ENCODE assay signal across 9 cellular contexts in the genomic region with DNA sequence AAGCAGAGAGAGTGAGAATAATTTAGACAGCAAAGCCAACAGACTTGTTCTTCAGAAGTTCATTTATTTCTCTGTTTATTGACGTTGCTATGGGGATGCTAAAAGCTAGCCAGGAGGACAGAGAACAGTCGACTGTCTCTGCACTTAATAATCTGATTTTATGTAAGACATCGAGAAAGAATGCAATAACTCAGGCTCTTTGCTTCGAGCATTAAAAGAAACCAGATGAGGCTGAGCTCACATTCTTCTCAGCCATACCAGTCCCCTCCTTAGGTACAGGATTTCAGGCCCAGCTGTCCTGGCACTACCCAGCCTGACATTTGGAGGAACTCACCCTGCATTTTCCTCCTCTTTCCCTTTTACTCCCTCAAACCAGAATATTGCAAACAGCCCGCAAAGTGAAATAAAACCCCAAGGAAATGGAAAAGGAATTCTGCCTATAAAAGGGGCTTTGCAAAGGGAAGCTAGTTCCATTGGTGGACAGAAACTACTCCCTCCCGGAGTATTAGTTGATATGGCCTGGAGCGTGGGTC. TPM values are rescaled to one million over a fixed set of nuclear protein-coding genes. Genes with fewer than 3 reads are reported as not detected.
A peak's percentile ranks its signal among the peaks of the same experiment; 100 is the strongest.
DNase-seq lines count a peak whose midpoint lies in the region; ATAC-seq, FAIRE-seq and TF ChIP-seq lines count a peak whose summit lies in the region.
"Had no signal": no experiment of that assay in that cellular context is flagged by ENCODE, and none has a peak within 500 bp of the region (broad histone marks: within the 10 kb centered on the region; RNA-seq: fewer than 3 reads in every experiment).

No MANE protein-coding gene starts in this region.

- peaks cover 4% of the 10 kb centered on the region; the same call in 1 of the 2 replicates for H3K27me3 Mint-ChIP-seq in HFFc6 (ENCODE audit: insufficient read depth)
- no peaks in the 10 kb centered on the region for H3K27me3 Mint-ChIP-seq in stimulated activated naive CD8-positive, alpha-beta T cell treated with anti-CD3 and anti-CD28 coated beads, Interleukin-15, amount 100 ng/mL, for 72 hours

- peak overlapping the region; percentile 0 to 14 for H3K4me3 ChIP-seq in right atrium auricular region
- H3K4me3 ChIP-seq in skeletal muscle tissue (ENCODE audit: low read length in 3 of 3): peak overlapping the region in 2 of 3 donors; percentile 18 to 45

- FAIRE-seq in urothelium cell line (lab: Jason Lieb, UNC): no peak

- DNase-seq in HFFc6 (peak; percentile 94), astrocyte of the hippocampus (ENCODE audit: low read depth, low spot score) (peak; percentile 81), right atrium auricular region (ENCODE audit: low spot score) (no peak), posterior cingulate gyrus (no peak), urothelium cell line (ENCODE audit: low spot score) (no peak)
- no peak for DNase-seq in stimulated activated naive CD8-positive, alpha-beta T cell treated with anti-CD3 and anti-CD28 coated beads, Interleukin-15, amount 100 ng/mL, for 72 hours
- DNase-seq: activated T-cell treated with anti-CD3 and anti-CD28 coated beads, Interleukin-2, amount 50 U/mL, for 4 hours had no signal

- intact Hi-C loops in posterior cingulate gyrus (cut with DNase I): no loop called here

- H3K4me1 Mint-ChIP-seq in HFFc6 (ENCODE audit: low read depth): peaks cover 41% of the 10 kb centered on the region
- no peaks in the 10 kb centered on the region for H3K4me1 Mint-ChIP-seq in stimulated activated naive CD8-positive, alpha-beta T cell treated with anti-CD3 and anti-CD28 coated beads, Interleukin-15, amount 100 ng/mL, for 72 hours

- peaks cover 0 to 4% of the 10 kb centered on the region in 2 donors for H3K9me3 ChIP-seq in right atrium auricular region
- no peaks in the 10 kb centered on the region for H3K9me3 ChIP-seq in skeletal muscle tissue (ENCODE audit: control insufficient read depth in 3 of 3, low read length in 3 of 3)

- peak overlapping the region in 2 of 3 donors; percentile 52 to 67 for H3K9ac ChIP-seq in skeletal muscle tissue (ENCODE audit: low read depth in 1 of 3, low read length in 3 of 3)

- no peak for ATAC-seq in stimulated activated naive CD8-positive, alpha-beta T cell treated with anti-CD3 and anti-CD28 coated beads, Interleukin-15, amount 100 ng/mL, for 72 hours
- no peak for ATAC-seq in HG03571 (IDR thresholded peaks at IDR 0.05; ENCODE audit: unreplicated experiment)
- ATAC-seq: activated T-cell treated with anti-CD3 and anti-CD28 coated beads, Interleukin-2, amount 50 U/mL, for 4 hours had no signal

- TF ChIP-seq CTCF in HFFc6 (IDR thresholded peaks at IDR 0.05) (no peak), right atrium auricular region (IDR thresholded peaks at IDR 0.05) (no peak)

- H3K27ac Mint-ChIP-seq in HFFc6: peak overlapping the region; percentile 98
- no peak overlapping the region for H3K27ac Mint-ChIP-seq in stimulated activated naive CD8-positive, alpha-beta T cell treated with anti-CD3 and anti-CD28 coated beads, Interleukin-15, amount 100 ng/mL, for 72 hours

- H3K4me1 ChIP-seq in right atrium auricular region (peaks cover 0 to 61% of the 10 kb centered on the region in 2 donors), skeletal muscle tissue (ENCODE audit: control insufficient read depth in 3 of 3, insufficient read depth in 3 of 3, low read length in 3 of 3) (peaks cover 0 to 8% (median 7%) of the 10 kb centered on the region in 3 donors)

- H3K9me3 Mint-ChIP-seq in HFFc6: no peaks in the 10 kb centered on the region
- peaks cover 0 to 7% of the 10 kb centered on the region in 2 donors for H3K9me3 Mint-ChIP-seq in stimulated activated naive CD8-positive, alpha-beta T cell treated with anti-CD3 and anti-CD28 coated beads, Interleukin-15, amount 100 ng/mL, for 72 hours

- H3K27me3 ChIP-seq in right atrium auricular region: no peaks in the 10 kb centered on the region
- H3K27me3 ChIP-seq in skeletal muscle tissue (ENCODE audit: control insufficient read depth in 3 of 3, insufficient read depth in 3 of 3, low read length in 3 of 3): no peaks in the 10 kb centered on the region

- H3K36me3 ChIP-seq in right atrium auricular region: no peaks in the 10 kb centered on the region
- H3K36me3 ChIP-seq in skeletal muscle tissue (ENCODE audit: control insufficient read depth in 3 of 3, insufficient read depth in 3 of 3, low read length in 3 of 3): no peaks in the 10 kb centered on the region

- H3K36me3 Mint-ChIP-seq in HFFc6 (ENCODE audit: low read depth): no peaks in the 10 kb centered on the region

- H3K4me3 Mint-ChIP-seq in HFFc6: peak overlapping the region; percentile 84
- H3K4me3 Mint-ChIP-seq in stimulated activated naive CD8-positive, alpha-beta T cell treated with anti-CD3 and anti-CD28 coated beads, Interleukin-15, amount 100 ng/mL, for 72 hours: no peak overlapping the region
- H3K4me3 Mint-ChIP-seq: activated T-cell treated with anti-CD3 and anti-CD28 coated beads, Interleukin-2, amount 50 U/mL, for 4 hours had no signal

- H3K27ac ChIP-seq in right atrium auricular region (peak overlapping the region; percentile 60 to 78), skeletal muscle tissue (ENCODE audit: low read depth, low read length) (peak overlapping the region; percentile 64)

RNA-seq across cellular contexts. Expression of a gene that starts 44.5 kb away (rescaled TPM):
- total RNA-seq in HFFc6 (2021; fragmentation: NEBNext Ultra II Directional; extraction: Animal tissue kit (Norgen Biotek cat#: 25700)): 10 to 100 TPM; 41.9 to 57.7 (median 55.3) TPM
- total RNA-seq in right atrium auricular region (10 to 100 TPM; 45.3 to 56.2 TPM), skeletal muscle tissue (109 TPM)

Comparison
In these comparisons a context has a peak if more than half of its experiments do, and no peak if none do; other contexts are left out.
1. DNase-seq: peak in HFFc6 (single experiment) and astrocyte of the hippocampus (single experiment); none in right atrium auricular region (single experiment), stimulated activated naive CD8-positive, alpha-beta T cell treated with anti-CD3 and anti-CD28 coated beads, Interleukin-15, amount 100 ng/mL, for 72 hours (0 of 2), posterior cingulate gyrus (0 of 10) and urothelium cell line (single experiment).